Comparison of ENCODE assay signal across 11 cellular contexts in genomic region chr5:122313941-122314340, GRCh38. TPM values are rescaled to one million over a fixed set of nuclear protein-coding genes. Genes with fewer than 3 reads are reported as not detected.
"Had no signal": no experiment of that assay in that cellular context is flagged by ENCODE, and none has a peak within 500 bp of the region (broad histone marks: within the 10 kb centered on the region; RNA-seq: fewer than 3 reads in every experiment).

No MANE protein-coding gene starts in this region.

- H3K9me3 ChIP-seq: transverse colon had no signal

- H3K27ac ChIP-seq: right atrium auricular region, skin epidermis, transverse colon had no signal

- DNase-seq: activated CD4-positive, alpha-beta T cell treated with anti-CD3 and anti-CD28 coated beads, Interleukin-2, amount 50 U/mL, for 48 hours; activated gamma-delta T cell; activated T-cell treated with anti-CD3 and anti-CD28 coated beads, Interleukin-2, amount 50 U/mL, for 48 hours; glutamatergic neuron; left colon; mammary epithelial cell; natural killer cell; T-helper 17 cell; transverse colon had no signal

- H3K36me3 ChIP-seq: right atrium auricular region, transverse colon had no signal

- ATAC-seq: natural killer cell, T-helper 17 cell had no signal

- H3K27me3 ChIP-seq: right atrium auricular region had no signal

RNA-seq across cellular contexts. Expression of gene SNCAIP, which starts 1.9 kb away (rescaled TPM):
- total RNA-seq: T-helper 17 cell had no signal
- polyA plus RNA-seq: mammary epithelial cell had no signal
